In the genomic region with DNA sequence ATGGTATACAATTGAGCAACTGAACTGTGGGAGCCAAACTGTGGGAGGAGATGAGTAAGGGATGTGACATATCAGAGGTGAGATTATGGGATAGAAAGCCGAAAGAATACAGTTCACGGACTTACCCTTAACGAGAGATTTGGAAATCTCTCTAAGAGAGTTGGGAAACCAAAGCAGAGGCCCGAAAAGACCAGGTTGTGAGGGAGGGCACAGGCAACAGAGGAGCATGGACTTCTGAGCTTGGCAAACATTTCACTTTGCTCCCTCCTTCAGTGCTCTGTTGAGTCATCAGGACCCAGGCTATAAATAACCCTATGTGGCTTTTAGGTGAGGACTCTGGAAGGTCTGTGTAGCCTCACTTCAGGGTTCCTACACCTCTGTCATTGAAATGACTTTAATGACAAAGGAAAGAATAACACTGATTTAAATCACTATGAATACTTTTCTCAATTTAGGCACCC, we compare ENCODE assay signal across 1 cellular context.
TF ChIP-seq lines count a peak whose summit lies in the region.

No MANE protein-coding gene starts in this region.

TF ChIP-seq in HepG2, 621 proteins besides CTCF, POLR2A, EP300 and RAD21 (continued from another document):
- TF ChIP-seq, protein P1, sequence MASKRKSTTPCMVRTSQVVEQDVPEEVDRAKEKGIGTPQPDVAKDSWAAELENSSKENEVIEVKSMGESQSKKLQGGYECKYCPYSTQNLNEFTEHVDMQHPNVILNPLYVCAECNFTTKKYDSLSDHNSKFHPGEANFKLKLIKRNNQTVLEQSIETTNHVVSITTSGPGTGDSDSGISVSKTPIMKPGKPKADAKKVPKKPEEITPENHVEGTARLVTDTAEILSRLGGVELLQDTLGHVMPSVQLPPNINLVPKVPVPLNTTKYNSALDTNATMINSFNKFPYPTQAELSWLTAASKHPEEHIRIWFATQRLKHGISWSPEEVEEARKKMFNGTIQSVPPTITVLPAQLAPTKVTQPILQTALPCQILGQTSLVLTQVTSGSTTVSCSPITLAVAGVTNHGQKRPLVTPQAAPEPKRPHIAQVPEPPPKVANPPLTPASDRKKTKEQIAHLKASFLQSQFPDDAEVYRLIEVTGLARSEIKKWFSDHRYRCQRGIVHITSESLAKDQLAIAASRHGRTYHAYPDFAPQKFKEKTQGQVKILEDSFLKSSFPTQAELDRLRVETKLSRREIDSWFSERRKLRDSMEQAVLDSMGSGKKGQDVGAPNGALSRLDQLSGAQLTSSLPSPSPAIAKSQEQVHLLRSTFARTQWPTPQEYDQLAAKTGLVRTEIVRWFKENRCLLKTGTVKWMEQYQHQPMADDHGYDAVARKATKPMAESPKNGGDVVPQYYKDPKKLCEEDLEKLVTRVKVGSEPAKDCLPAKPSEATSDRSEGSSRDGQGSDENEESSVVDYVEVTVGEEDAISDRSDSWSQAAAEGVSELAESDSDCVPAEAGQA (IDR thresholded peaks at IDR 0.05; ENCODE audit: low read depth): no peak
- TF ChIP-seq, protein P1 (CRISPR knock-in tag; IDR thresholded peaks at IDR 0.05; ENCODE audit: borderline replicate concordance): no peak
- no peak for TF ChIP-seq GZF1 (CRISPR knock-in tag; IDR thresholded peaks at IDR 0.05)
- no peak for TF ChIP-seq KAT7 (CRISPR knock-in tag; IDR thresholded peaks at IDR 0.05; ENCODE audit: borderline replicate concordance)
- no peak for TF ChIP-seq PRMT3 (CRISPR knock-in tag; IDR thresholded peaks at IDR 0.05; ENCODE audit: borderline replicate concordance, low read depth)
- TF ChIP-seq, protein P2, sequence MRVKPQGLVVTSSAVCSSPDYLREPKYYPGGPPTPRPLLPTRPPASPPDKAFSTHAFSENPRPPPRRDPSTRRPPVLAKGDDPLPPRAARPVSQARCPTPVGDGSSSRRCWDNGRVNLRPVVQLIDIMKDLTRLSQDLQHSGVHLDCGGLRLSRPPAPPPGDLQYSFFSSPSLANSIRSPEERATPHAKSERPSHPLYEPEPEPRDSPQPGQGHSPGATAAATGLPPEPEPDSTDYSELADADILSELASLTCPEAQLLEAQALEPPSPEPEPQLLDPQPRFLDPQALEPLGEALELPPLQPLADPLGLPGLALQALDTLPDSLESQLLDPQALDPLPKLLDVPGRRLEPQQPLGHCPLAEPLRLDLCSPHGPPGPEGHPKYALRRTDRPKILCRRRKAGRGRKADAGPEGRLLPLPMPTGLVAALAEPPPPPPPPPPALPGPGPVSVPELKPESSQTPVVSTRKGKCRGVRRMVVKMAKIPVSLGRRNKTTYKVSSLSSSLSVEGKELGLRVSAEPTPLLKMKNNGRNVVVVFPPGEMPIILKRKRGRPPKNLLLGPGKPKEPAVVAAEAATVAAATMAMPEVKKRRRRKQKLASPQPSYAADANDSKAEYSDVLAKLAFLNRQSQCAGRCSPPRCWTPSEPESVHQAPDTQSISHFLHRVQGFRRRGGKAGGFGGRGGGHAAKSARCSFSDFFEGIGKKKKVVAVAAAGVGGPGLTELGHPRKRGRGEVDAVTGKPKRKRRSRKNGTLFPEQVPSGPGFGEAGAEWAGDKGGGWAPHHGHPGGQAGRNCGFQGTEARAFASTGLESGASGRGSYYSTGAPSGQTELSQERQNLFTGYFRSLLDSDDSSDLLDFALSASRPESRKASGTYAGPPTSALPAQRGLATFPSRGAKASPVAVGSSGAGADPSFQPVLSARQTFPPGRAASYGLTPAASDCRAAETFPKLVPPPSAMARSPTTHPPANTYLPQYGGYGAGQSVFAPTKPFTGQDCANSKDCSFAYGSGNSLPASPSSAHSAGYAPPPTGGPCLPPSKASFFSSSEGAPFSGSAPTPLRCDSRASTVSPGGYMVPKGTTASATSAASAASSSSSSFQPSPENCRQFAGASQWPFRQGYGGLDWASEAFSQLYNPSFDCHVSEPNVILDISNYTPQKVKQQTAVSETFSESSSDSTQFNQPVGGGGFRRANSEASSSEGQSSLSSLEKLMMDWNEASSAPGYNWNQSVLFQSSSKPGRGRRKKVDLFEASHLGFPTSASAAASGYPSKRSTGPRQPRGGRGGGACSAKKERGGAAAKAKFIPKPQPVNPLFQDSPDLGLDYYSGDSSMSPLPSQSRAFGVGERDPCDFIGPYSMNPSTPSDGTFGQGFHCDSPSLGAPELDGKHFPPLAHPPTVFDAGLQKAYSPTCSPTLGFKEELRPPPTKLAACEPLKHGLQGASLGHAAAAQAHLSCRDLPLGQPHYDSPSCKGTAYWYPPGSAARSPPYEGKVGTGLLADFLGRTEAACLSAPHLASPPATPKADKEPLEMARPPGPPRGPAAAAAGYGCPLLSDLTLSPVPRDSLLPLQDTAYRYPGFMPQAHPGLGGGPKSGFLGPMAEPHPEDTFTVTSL (CRISPR knock-in tag; IDR thresholded peaks at IDR 0.05; ENCODE audit: borderline replicate concordance): peak; percentile 65; the same call in 1 of the 2 replicates
- peak; percentile 14; the same call in 1 of the 2 replicates for TF ChIP-seq SMC3 (IDR thresholded peaks at IDR 0.05; ENCODE audit: low read length)
- TF ChIP-seq, protein P3, sequence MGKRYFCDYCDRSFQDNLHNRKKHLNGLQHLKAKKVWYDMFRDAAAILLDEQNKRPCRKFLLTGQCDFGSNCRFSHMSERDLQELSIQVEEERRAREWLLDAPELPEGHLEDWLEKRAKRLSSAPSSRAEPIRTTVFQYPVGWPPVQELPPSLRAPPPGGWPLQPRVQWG (CRISPR knock-in tag; IDR thresholded peaks at IDR 0.05; ENCODE audit: borderline replicate concordance, low read depth): no peak
- TF ChIP-seq, protein P4, sequence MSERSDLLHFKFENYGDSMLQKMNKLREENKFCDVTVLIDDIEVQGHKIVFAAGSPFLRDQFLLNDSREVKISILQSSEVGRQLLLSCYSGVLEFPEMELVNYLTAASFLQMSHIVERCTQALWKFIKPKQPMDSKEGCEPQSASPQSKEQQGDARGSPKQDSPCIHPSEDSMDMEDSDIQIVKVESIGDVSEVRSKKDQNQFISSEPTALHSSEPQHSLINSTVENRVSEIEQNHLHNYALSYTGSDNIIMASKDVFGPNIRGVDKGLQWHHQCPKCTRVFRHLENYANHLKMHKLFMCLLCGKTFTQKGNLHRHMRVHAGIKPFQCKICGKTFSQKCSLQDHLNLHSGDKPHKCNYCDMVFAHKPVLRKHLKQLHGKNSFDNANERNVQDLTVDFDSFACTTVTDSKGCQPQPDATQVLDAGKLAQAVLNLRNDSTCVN (CRISPR knock-in tag; IDR thresholded peaks at IDR 0.05; ENCODE audit: borderline replicate concordance): no peak
- TF ChIP-seq LCORL (IDR thresholded peaks at IDR 0.05): no peak
- TF ChIP-seq LCORL (CRISPR knock-in tag; IDR thresholded peaks at IDR 0.05): 0 out of 2 replicates have a peak, but pooled peaks have one; percentile 40
- TF ChIP-seq, protein P5, sequence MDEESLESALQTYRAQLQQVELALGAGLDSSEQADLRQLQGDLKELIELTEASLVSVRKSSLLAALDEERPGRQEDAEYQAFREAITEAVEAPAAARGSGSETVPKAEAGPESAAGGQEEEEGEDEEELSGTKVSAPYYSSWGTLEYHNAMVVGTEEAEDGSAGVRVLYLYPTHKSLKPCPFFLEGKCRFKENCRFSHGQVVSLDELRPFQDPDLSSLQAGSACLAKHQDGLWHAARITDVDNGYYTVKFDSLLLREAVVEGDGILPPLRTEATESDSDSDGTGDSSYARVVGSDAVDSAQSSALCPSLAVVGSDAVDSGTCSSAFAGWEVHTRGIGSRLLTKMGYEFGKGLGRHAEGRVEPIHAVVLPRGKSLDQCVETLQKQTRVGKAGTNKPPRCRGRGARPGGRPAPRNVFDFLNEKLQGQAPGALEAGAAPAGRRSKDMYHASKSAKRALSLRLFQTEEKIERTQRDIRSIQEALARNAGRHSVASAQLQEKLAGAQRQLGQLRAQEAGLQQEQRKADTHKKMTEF (CRISPR knock-in tag; IDR thresholded peaks at IDR 0.05): 0 out of 2 replicates have a peak, but pooled peaks have one; percentile 37
- TF ChIP-seq, protein P6, sequence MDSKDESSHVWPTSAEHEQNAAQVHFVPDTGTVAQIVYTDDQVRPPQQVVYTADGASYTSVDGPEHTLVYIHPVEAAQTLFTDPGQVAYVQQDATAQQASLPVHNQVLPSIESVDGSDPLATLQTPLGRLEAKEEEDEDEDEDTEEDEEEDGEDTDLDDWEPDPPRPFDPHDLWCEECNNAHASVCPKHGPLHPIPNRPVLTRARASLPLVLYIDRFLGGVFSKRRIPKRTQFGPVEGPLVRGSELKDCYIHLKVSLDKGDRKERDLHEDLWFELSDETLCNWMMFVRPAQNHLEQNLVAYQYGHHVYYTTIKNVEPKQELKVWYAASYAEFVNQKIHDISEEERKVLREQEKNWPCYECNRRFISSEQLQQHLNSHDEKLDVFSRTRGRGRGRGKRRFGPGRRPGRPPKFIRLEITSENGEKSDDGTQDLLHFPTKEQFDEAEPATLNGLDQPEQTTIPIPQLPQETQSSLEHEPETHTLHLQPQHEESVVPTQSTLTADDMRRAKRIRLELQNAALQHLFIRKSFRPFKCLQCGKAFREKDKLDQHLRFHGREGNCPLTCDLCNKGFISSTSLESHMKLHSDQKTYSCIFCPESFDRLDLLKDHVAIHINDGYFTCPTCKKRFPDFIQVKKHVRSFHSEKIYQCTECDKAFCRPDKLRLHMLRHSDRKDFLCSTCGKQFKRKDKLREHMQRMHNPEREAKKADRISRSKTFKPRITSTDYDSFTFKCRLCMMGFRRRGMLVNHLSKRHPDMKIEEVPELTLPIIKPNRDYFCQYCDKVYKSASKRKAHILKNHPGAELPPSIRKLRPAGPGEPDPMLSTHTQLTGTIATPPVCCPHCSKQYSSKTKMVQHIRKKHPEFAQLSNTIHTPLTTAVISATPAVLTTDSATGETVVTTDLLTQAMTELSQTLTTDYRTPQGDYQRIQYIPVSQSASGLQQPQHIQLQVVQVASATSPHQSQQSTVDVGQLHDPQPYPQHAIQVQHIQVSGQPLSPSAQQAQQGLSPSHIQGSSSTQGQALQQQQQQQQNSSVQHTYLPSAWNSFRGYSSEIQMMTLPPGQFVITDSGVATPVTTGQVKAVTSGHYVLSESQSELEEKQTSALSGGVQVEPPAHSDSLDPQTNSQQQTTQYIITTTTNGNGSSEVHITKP (CRISPR knock-in tag; IDR thresholded peaks at IDR 0.05; ENCODE audit: low read depth): no peak
- TF ChIP-seq ZBTB20 (CRISPR knock-in tag; IDR thresholded peaks at IDR 0.05; ENCODE audit: borderline replicate concordance, low read depth): no peak
- TF ChIP-seq ZNF83 (CRISPR knock-in tag; IDR thresholded peaks at IDR 0.05; ENCODE audit: borderline replicate concordance): no peak
- TF ChIP-seq JUND (CRISPR knock-in tag; IDR thresholded peaks at IDR 0.05): peak; percentile 66; the same call in 1 of the 2 replicates
- no peak for TF ChIP-seq GATAD1 (CRISPR knock-in tag; IDR thresholded peaks at IDR 0.05)
- peak; percentile 30; the same call in 1 of the 2 replicates for TF ChIP-seq FOXO1 (CRISPR knock-in tag; IDR thresholded peaks at IDR 0.05)
- no peak for TF ChIP-seq ZNF34 (CRISPR knock-in tag; IDR thresholded peaks at IDR 0.05; ENCODE audit: borderline replicate concordance)
- TF ChIP-seq CBFB (CRISPR knock-in tag; IDR thresholded peaks at IDR 0.05): no peak
- no peak for TF ChIP-seq ZNF629 (CRISPR knock-in tag; conservative IDR thresholded peaks at IDR 0.05)
- no peak for TF ChIP-seq ZNF3 (CRISPR knock-in tag; IDR thresholded peaks at IDR 0.05)
